Comparison of ENCODE assay signal across 1 cellular context in the genomic region with DNA sequence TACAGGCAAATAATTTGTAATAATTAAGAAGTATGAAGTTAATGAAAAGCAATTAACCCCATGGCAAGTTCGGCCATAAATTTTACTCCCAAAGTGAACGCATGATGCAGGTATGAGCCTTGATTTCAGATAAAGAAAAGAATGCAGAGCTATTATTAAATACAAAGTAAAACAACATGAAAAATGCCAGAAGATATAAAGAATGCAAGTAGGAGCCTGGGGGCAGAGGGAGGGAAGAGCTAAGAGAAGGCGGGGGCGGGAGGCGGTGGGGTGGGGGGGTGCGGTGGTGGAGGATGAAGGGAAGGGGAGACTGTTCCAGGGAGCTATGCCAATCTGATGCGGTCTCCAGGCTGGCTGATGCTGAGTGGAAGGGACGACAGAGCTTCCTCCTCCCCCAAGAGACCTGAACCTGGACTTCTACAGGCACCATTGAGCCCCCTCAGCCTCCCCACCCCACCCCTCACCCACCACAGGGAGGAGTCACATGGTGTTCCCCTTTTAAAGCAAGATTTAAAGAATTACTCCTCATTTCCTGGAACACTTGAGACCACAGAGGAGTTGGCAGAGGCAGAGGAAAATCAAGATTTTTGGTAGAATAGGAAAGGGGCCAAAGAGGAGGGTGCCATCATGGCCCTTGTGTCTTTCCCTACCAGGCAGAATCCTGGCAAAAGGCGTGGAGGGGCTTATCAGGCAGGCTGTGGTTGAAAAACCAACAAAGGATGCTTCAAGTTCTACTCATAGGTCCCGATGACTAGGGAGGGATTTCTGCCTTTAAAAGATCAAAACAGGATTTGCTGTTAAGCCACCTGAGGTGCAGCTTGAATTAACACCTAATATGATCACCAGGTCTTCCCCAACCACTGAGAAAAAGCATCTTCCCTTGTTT.
TF ChIP-seq lines count a peak whose summit lies in the region.

No MANE protein-coding gene starts in this region.

TF ChIP-seq in GM23338, 12 proteins besides CTCF, POLR2A, EP300 and RAD21 (continued from another document):
- TF ChIP-seq, protein P1, sequence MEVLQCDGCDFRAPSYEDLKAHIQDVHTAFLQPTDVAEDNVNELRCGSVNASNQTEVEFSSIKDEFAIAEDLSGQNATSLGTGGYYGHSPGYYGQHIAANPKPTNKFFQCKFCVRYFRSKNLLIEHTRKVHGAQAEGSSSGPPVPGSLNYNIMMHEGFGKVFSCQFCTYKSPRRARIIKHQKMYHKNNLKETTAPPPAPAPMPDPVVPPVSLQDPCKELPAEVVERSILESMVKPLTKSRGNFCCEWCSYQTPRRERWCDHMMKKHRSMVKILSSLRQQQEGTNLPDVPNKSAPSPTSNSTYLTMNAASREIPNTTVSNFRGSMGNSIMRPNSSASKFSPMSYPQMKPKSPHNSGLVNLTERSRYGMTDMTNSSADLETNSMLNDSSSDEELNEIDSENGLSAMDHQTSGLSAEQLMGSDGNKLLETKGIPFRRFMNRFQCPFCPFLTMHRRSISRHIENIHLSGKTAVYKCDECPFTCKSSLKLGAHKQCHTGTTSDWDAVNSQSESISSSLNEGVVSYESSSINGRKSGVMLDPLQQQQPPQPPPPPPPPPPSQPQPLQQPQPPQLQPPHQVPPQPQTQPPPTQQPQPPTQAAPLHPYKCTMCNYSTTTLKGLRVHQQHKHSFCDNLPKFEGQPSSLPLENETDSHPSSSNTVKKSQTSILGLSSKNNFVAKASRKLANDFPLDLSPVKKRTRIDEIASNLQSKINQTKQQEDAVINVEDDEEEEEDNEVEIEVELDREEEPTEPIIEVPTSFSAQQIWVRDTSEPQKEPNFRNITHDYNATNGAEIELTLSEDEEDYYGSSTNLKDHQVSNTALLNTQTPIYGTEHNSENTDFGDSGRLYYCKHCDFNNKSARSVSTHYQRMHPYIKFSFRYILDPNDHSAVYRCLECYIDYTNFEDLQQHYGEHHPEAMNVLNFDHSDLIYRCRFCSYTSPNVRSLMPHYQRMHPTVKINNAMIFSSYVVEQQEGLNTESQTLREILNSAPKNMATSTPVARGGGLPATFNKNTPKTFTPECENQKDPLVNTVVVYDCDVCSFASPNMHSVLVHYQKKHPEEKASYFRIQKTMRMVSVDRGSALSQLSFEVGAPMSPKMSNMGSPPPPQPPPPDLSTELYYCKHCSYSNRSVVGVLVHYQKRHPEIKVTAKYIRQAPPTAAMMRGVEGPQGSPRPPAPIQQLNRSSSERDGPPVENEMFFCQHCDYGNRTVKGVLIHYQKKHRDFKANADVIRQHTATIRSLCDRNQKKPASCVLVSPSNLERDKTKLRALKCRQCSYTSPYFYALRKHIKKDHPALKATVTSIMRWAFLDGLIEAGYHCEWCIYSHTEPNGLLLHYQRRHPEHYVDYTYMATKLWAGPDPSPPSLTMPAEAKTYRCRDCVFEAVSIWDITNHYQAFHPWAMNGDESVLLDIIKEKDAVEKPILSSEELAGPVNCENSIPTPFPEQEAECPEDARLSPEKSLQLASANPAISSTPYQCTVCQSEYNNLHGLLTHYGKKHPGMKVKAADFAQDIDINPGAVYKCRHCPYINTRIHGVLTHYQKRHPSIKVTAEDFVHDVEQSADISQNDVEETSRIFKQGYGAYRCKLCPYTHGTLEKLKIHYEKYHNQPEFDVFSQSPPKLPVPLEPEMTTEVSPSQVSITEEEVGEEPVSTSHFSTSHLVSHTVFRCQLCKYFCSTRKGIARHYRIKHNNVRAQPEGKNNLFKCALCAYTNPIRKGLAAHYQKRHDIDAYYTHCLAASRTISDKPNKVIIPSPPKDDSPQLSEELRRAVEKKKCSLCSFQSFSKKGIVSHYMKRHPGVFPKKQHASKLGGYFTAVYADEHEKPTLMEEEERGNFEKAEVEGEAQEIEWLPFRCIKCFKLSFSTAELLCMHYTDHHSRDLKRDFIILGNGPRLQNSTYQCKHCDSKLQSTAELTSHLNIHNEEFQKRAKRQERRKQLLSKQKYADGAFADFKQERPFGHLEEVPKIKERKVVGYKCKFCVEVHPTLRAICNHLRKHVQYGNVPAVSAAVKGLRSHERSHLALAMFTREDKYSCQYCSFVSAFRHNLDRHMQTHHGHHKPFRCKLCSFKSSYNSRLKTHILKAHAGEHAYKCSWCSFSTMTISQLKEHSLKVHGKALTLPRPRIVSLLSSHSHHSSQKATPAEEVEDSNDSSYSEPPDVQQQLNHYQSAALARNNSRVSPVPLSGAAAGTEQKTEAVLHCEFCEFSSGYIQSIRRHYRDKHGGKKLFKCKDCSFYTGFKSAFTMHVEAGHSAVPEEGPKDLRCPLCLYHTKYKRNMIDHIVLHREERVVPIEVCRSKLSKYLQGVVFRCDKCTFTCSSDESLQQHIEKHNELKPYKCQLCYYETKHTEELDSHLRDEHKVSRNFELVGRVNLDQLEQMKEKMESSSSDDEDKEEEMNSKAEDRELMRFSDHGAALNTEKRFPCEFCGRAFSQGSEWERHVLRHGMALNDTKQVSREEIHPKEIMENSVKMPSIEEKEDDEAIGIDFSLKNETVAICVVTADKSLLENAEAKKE (CRISPR knock-in tag; IDR thresholded peaks at IDR 0.05): no peak
- TF ChIP-seq EZH2 (IDR thresholded peaks at IDR 0.05; ENCODE audit: low read depth, unreplicated experiment): no peak
- TF ChIP-seq EZH2phosphoT487 (IDR thresholded peaks at IDR 0.05; ENCODE audit: unreplicated experiment): no peak
- TF ChIP-seq STAT1 (IDR thresholded peaks at IDR 0.05; ENCODE audit: unreplicated experiment): no peak
- TF ChIP-seq, protein P2, sequence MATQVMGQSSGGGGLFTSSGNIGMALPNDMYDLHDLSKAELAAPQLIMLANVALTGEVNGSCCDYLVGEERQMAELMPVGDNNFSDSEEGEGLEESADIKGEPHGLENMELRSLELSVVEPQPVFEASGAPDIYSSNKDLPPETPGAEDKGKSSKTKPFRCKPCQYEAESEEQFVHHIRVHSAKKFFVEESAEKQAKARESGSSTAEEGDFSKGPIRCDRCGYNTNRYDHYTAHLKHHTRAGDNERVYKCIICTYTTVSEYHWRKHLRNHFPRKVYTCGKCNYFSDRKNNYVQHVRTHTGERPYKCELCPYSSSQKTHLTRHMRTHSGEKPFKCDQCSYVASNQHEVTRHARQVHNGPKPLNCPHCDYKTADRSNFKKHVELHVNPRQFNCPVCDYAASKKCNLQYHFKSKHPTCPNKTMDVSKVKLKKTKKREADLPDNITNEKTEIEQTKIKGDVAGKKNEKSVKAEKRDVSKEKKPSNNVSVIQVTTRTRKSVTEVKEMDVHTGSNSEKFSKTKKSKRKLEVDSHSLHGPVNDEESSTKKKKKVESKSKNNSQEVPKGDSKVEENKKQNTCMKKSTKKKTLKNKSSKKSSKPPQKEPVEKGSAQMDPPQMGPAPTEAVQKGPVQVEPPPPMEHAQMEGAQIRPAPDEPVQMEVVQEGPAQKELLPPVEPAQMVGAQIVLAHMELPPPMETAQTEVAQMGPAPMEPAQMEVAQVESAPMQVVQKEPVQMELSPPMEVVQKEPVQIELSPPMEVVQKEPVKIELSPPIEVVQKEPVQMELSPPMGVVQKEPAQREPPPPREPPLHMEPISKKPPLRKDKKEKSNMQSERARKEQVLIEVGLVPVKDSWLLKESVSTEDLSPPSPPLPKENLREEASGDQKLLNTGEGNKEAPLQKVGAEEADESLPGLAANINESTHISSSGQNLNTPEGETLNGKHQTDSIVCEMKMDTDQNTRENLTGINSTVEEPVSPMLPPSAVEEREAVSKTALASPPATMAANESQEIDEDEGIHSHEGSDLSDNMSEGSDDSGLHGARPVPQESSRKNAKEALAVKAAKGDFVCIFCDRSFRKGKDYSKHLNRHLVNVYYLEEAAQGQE (IDR thresholded peaks at IDR 0.05; ENCODE audit: unreplicated experiment): no peak
- no peak for TF ChIP-seq CREB1 (CRISPR knock-in tag; IDR thresholded peaks at IDR 0.05; ENCODE audit: low read depth)
- no peak for TF ChIP-seq NANOG (IDR thresholded peaks at IDR 0.05; ENCODE audit: borderline replicate concordance)
- TF ChIP-seq POLR2AphosphoS5 (IDR thresholded peaks at IDR 0.05; ENCODE audit: low read depth): no peak
- no peak for TF ChIP-seq ZNF114 (CRISPR knock-in tag; IDR thresholded peaks at IDR 0.05)
- TF ChIP-seq ZNF331 (CRISPR knock-in tag; IDR thresholded peaks at IDR 0.05; ENCODE audit: low read depth): no peak
